ENCODE assay signal across 1 cellular context in the genomic region with DNA sequence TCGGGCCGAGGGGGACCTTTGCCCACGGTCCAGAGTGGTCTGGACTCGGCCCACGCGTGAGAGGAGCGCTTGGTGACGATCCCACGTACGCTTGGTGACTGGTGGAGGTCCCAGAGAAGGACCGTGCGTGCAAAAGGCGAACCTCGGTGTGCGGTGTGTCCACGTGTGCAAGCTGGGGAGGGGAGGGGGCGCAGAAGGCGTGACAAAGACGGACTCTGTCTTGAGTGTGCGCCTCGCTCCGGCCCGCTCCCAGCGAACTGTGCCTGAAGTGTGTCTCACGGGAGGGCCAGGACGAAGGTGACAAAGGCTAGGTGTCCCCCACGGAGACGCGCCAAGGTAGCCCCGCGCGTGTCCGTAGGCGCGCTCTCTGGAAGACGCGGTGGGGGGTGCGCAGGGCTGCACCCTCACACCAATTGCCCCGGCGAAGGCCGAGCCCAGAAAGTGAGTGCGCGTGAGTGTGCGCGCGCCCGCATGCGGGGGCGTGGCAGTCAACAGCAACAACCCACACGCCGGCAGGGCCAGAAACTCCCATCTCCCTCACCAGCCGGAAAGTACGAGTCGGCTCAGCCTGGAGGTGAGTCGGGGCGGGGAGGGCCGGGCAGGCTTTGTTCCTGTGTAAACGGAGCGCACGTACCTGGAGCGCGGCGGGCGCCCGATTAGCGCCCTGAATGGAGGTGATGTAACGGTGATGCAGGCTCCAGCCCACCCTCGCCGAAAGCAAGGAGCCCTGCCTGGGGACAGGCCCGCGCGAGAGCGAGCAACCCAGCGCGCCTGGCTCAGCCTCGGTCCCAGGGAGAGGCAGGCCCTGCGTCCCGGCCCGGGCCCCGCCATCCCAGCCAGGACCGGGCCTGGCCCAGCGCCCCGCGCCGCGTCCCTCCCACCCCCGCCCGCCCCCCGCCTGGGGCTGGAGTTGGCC.
A peak's percentile ranks its signal among the peaks of the same experiment; 100 is the strongest.
TF ChIP-seq lines count a peak whose summit lies in the region.

A gene with protein sequence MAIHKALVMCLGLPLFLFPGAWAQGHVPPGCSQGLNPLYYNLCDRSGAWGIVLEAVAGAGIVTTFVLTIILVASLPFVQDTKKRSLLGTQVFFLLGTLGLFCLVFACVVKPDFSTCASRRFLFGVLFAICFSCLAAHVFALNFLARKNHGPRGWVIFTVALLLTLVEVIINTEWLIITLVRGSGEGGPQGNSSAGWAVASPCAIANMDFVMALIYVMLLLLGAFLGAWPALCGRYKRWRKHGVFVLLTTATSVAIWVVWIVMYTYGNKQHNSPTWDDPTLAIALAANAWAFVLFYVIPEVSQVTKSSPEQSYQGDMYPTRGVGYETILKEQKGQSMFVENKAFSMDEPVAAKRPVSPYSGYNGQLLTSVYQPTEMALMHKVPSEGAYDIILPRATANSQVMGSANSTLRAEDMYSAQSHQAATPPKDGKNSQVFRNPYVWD (plus strand): TSS at position 521 of the 916 bp plus-strand sequence. CDS start 7,689 bp downstream, outside the sequence.

TF ChIP-seq in HepG2, 621 proteins besides CTCF, POLR2A, EP300 and RAD21 (continued from another document and continues in another):
- TF ChIP-seq, protein P1, sequence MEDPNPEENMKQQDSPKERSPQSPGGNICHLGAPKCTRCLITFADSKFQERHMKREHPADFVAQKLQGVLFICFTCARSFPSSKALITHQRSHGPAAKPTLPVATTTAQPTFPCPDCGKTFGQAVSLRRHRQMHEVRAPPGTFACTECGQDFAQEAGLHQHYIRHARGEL (CRISPR knock-in tag; IDR thresholded peaks at IDR 0.05): 0 out of 2 replicates have a peak, but pooled peaks have one; percentile 50
- TF ChIP-seq STAG1 (CRISPR knock-in tag; IDR thresholded peaks at IDR 0.05): no peak; the same call in 1 of the 2 replicates
- TF ChIP-seq KLF6 (CRISPR knock-in tag; IDR thresholded peaks at IDR 0.05): peak; percentile 25; the same call in 1 of the 2 replicates
- TF ChIP-seq HOXD1 (CRISPR knock-in tag; IDR thresholded peaks at IDR 0.05): peak; percentile 29; the same call in 1 of the 2 replicates
- TF ChIP-seq ZFP1 (CRISPR knock-in tag; IDR thresholded peaks at IDR 0.05): no peak
- TF ChIP-seq, protein P2, sequence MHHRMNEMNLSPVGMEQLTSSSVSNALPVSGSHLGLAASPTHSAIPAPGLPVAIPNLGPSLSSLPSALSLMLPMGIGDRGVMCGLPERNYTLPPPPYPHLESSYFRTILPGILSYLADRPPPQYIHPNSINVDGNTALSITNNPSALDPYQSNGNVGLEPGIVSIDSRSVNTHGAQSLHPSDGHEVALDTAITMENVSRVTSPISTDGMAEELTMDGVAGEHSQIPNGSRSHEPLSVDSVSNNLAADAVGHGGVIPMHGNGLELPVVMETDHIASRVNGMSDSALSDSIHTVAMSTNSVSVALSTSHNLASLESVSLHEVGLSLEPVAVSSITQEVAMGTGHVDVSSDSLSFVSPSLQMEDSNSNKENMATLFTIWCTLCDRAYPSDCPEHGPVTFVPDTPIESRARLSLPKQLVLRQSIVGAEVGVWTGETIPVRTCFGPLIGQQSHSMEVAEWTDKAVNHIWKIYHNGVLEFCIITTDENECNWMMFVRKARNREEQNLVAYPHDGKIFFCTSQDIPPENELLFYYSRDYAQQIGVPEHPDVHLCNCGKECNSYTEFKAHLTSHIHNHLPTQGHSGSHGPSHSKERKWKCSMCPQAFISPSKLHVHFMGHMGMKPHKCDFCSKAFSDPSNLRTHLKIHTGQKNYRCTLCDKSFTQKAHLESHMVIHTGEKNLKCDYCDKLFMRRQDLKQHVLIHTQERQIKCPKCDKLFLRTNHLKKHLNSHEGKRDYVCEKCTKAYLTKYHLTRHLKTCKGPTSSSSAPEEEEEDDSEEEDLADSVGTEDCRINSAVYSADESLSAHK (CRISPR knock-in tag; IDR thresholded peaks at IDR 0.05; ENCODE audit: borderline replicate concordance): no peak
- no peak; the same call in 1 of the 2 replicates for TF ChIP-seq CEBPB (IDR thresholded peaks at IDR 0.05; ENCODE audit: borderline replicate concordance, low read depth, low read length)
- TF ChIP-seq, protein P3, sequence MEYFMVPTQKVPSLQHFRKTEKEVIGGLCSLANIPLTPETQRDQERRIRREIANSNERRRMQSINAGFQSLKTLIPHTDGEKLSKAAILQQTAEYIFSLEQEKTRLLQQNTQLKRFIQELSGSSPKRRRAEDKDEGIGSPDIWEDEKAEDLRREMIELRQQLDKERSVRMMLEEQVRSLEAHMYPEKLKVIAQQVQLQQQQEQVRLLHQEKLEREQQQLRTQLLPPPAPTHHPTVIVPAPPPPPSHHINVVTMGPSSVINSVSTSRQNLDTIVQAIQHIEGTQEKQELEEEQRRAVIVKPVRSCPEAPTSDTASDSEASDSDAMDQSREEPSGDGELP (IDR thresholded peaks at IDR 0.05; ENCODE audit: borderline replicate concordance, low read depth): peak; percentile 70; the same call in 1 of the 2 replicates
- TF ChIP-seq, protein P4, sequence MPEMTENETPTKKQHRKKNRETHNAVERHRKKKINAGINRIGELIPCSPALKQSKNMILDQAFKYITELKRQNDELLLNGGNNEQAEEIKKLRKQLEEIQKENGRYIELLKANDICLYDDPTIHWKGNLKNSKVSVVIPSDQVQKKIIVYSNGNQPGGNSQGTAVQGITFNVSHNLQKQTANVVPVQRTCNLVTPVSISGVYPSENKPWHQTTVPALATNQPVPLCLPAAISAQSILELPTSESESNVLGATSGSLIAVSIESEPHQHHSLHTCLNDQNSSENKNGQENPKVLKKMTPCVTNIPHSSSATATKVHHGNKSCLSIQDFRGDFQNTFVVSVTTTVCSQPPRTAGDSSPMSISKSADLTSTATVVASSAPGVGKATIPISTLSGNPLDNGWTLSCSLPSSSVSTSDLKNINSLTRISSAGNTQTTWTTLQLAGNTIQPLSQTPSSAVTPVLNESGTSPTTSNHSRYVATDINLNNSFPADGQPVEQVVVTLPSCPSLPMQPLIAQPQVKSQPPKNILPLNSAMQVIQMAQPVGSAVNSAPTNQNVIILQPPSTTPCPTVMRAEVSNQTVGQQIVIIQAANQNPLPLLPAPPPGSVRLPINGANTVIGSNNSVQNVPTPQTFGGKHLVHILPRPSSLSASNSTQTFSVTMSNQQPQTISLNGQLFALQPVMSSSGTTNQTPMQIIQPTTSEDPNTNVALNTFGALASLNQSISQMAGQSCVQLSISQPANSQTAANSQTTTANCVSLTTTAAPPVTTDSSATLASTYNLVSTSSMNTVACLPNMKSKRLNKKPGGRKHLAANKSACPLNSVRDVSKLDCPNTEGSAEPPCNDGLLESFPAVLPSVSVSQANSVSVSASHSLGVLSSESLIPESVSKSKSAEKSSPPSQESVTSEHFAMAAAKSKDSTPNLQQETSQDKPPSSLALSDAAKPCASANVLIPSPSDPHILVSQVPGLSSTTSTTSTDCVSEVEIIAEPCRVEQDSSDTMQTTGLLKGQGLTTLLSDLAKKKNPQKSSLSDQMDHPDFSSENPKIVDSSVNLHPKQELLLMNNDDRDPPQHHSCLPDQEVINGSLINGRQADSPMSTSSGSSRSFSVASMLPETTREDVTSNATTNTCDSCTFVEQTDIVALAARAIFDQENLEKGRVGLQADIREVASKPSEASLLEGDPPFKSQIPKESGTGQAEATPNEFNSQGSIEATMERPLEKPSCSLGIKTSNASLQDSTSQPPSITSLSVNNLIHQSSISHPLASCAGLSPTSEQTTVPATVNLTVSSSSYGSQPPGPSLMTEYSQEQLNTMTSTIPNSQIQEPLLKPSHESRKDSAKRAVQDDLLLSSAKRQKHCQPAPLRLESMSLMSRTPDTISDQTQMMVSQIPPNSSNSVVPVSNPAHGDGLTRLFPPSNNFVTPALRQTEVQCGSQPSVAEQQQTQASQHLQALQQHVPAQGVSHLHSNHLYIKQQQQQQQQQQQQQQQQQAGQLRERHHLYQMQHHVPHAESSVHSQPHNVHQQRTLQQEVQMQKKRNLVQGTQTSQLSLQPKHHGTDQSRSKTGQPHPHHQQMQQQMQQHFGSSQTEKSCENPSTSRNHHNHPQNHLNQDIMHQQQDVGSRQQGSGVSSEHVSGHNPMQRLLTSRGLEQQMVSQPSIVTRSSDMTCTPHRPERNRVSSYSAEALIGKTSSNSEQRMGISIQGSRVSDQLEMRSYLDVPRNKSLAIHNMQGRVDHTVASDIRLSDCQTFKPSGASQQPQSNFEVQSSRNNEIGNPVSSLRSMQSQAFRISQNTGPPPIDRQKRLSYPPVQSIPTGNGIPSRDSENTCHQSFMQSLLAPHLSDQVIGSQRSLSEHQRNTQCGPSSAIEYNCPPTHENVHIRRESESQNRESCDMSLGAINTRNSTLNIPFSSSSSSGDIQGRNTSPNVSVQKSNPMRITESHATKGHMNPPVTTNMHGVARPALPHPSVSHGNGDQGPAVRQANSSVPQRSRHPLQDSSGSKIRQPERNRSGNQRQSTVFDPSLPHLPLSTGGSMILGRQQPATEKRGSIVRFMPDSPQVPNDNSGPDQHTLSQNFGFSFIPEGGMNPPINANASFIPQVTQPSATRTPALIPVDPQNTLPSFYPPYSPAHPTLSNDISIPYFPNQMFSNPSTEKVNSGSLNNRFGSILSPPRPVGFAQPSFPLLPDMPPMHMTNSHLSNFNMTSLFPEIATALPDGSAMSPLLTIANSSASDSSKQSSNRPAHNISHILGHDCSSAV (CRISPR knock-in tag; IDR thresholded peaks at IDR 0.05; ENCODE audit: borderline replicate concordance): no peak; the same call in 1 of the 2 replicates
- no peak for TF ChIP-seq HMGA1 (CRISPR knock-in tag; conservative IDR thresholded peaks at IDR 0.05)
- no peak; the same call in 1 of the 2 replicates for TF ChIP-seq MYNN (CRISPR knock-in tag; IDR thresholded peaks at IDR 0.05; ENCODE audit: low read depth)
- peak; percentile 69 for TF ChIP-seq POLR2G (IDR thresholded peaks at IDR 0.05; ENCODE audit: low read depth, low read length)
- peak; percentile 8 for TF ChIP-seq ASH2L (IDR thresholded peaks at IDR 0.05; ENCODE audit: insufficient read length, low read depth, low read length)
- TF ChIP-seq, protein P5, sequence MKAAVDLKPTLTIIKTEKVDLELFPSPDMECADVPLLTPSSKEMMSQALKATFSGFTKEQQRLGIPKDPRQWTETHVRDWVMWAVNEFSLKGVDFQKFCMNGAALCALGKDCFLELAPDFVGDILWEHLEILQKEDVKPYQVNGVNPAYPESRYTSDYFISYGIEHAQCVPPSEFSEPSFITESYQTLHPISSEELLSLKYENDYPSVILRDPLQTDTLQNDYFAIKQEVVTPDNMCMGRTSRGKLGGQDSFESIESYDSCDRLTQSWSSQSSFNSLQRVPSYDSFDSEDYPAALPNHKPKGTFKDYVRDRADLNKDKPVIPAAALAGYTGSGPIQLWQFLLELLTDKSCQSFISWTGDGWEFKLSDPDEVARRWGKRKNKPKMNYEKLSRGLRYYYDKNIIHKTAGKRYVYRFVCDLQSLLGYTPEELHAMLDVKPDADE (CRISPR knock-in tag; IDR thresholded peaks at IDR 0.05): no peak
- TF ChIP-seq CC2D1A (CRISPR knock-in tag; IDR thresholded peaks at IDR 0.05): no peak
- TF ChIP-seq ZBTB1 (CRISPR knock-in tag; IDR thresholded peaks at IDR 0.05; ENCODE audit: borderline replicate concordance): no peak
- peak; percentile 28 for TF ChIP-seq ZNF615 (CRISPR knock-in tag; IDR thresholded peaks at IDR 0.05; ENCODE audit: borderline replicate concordance)
- no peak for TF ChIP-seq BHLHE40 (IDR thresholded peaks at IDR 0.05; ENCODE audit: low read length)
- peak; percentile 73; the same call in 1 of the 2 replicates for TF ChIP-seq ZNF260 (CRISPR knock-in tag; IDR thresholded peaks at IDR 0.05; ENCODE audit: borderline replicate concordance, low read depth)
- TF ChIP-seq, protein P6, sequence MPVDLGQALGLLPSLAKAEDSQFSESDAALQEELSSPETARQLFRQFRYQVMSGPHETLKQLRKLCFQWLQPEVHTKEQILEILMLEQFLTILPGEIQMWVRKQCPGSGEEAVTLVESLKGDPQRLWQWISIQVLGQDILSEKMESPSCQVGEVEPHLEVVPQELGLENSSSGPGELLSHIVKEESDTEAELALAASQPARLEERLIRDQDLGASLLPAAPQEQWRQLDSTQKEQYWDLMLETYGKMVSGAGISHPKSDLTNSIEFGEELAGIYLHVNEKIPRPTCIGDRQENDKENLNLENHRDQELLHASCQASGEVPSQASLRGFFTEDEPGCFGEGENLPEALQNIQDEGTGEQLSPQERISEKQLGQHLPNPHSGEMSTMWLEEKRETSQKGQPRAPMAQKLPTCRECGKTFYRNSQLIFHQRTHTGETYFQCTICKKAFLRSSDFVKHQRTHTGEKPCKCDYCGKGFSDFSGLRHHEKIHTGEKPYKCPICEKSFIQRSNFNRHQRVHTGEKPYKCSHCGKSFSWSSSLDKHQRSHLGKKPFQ (CRISPR knock-in tag; IDR thresholded peaks at IDR 0.05; ENCODE audit: insufficient replicate concordance): peak; percentile 13
- TF ChIP-seq ZNF207 (IDR thresholded peaks at IDR 0.05; ENCODE audit: borderline replicate concordance): no peak
- TF ChIP-seq TCF12 (IDR thresholded peaks at IDR 0.05): no peak
- 0 out of 2 replicates have a peak, but pooled peaks have one; percentile 67 for TF ChIP-seq TCF12 (CRISPR knock-in tag; IDR thresholded peaks at IDR 0.05)
- TF ChIP-seq ARHGAP35 (CRISPR knock-in tag; IDR thresholded peaks at IDR 0.05; ENCODE audit: borderline replicate concordance): peak; percentile 84; the same call in 1 of the 2 replicates
- TF ChIP-seq KLF16 (CRISPR knock-in tag; IDR thresholded peaks at IDR 0.05): peak in 1 of 2 experiments; percentile 99; a peak in 2 of 4 replicates
- no peak for TF ChIP-seq ZNF562 (CRISPR knock-in tag; IDR thresholded peaks at IDR 0.05; ENCODE audit: borderline replicate concordance)
- TF ChIP-seq NAIF1 (CRISPR knock-in tag; IDR thresholded peaks at IDR 0.05; ENCODE audit: borderline replicate concordance): peak; percentile 86; the same call in 1 of the 2 replicates
- peak; percentile 84; the same call in 1 of the 2 replicates for TF ChIP-seq ZNF660 (CRISPR knock-in tag; IDR thresholded peaks at IDR 0.05; ENCODE audit: borderline replicate concordance, low read depth)
- no peak for TF ChIP-seq MTA3 (CRISPR knock-in tag; IDR thresholded peaks at IDR 0.05)
- 0 out of 2 replicates have a peak, but pooled peaks have one; percentile 19 for TF ChIP-seq ZNF713 (CRISPR knock-in tag; IDR thresholded peaks at IDR 0.05)
- no peak for TF ChIP-seq PHB2 (IDR thresholded peaks at IDR 0.05; ENCODE audit: partially characterized antibody)
- peak; percentile 67 for TF ChIP-seq ZC3H4 (CRISPR knock-in tag; IDR thresholded peaks at IDR 0.05; ENCODE audit: borderline replicate concordance)
- TF ChIP-seq MED8 (CRISPR knock-in tag; IDR thresholded peaks at IDR 0.05; ENCODE audit: insufficient replicate concordance): peak; percentile 96
- TF ChIP-seq ZNF24 (IDR thresholded peaks at IDR 0.05): no peak
- peak; percentile 58 for TF ChIP-seq NCOA1 (CRISPR knock-in tag; IDR thresholded peaks at IDR 0.05)
- TF ChIP-seq, protein P7, sequence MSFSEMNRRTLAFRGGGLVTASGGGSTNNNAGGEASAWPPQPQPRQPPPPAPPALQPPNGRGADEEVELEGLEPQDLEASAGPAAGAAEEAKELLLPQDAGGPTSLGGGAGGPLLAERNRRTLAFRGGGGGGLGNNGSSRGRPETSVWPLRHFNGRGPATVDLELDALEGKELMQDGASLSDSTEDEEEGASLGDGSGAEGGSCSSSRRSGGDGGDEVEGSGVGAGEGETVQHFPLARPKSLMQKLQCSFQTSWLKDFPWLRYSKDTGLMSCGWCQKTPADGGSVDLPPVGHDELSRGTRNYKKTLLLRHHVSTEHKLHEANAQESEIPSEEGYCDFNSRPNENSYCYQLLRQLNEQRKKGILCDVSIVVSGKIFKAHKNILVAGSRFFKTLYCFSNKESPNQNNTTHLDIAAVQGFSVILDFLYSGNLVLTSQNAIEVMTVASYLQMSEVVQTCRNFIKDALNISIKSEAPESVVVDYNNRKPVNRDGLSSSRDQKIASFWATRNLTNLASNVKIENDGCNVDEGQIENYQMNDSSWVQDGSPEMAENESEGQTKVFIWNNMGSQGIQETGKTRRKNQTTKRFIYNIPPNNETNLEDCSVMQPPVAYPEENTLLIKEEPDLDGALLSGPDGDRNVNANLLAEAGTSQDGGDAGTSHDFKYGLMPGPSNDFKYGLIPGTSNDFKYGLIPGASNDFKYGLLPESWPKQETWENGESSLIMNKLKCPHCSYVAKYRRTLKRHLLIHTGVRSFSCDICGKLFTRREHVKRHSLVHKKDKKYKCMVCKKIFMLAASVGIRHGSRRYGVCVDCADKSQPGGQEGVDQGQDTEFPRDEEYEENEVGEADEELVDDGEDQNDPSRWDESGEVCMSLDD (CRISPR knock-in tag; IDR thresholded peaks at IDR 0.05; ENCODE audit: borderline replicate concordance): no peak; the same call in 1 of the 2 replicates
